In the genomic region with DNA sequence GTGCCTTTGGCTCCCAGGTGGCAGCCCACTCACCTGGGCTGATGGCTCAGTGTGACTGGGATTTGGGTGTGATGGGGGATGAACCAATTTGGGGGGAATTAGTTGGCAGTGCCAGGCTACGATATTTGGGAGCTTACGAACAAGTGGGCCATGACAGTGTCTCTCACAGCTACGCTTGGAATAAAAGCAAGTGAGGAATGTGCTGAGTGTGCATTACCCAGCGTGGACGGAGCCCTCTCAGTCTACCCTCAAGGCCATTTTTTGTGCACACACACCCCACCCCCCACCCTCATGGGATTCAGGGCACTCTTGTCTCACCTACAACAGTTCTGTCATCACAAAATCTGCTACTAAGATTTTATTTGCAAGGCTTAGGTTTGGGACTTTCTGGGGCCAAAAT, we compare ENCODE assay signal across 18 cellular contexts.
"Had no signal": no experiment of that assay in that cellular context is flagged by ENCODE, and none has a peak within 500 bp of the region (broad histone marks: within the 10 kb centered on the region; RNA-seq: fewer than 3 reads in every experiment).

No MANE protein-coding gene starts in this region.

- H3K4me3 ChIP-seq: gastrocnemius medialis, heart right ventricle, sigmoid colon, upper lobe of left lung had no signal

- H3K4me1 Mint-ChIP-seq: activated naive CD8-positive, alpha-beta T cell treated with anti-CD3 and anti-CD28 coated beads, Interleukin-2, amount 10 ng/mL, durations not matched to agents 7 days and 5 days had no signal

- H3K4me1 ChIP-seq: gastrocnemius medialis, upper lobe of left lung had no signal

- H3K27ac ChIP-seq: gastrocnemius medialis, heart right ventricle, sigmoid colon, upper lobe of left lung had no signal

- H3K9me3 ChIP-seq: gastrocnemius medialis, heart right ventricle, sigmoid colon, upper lobe of left lung had no signal

- FAIRE-seq: colon, kidney had no signal

- H3K4me3 Mint-ChIP-seq: activated naive CD8-positive, alpha-beta T cell treated with anti-CD3 and anti-CD28 coated beads, Interleukin-2, amount 10 ng/mL, durations not matched to agents 7 days and 5 days; stimulated activated naive B cell treated with anti-CD40 and anti-IgM and Interleukin-4, amounts not matched to agents 10 μg/mL and 1 μg/mL and 100 μg/mL, for 72 hours had no signal

- ATAC-seq: gastrocnemius medialis; heart right ventricle; left ventricle myocardium superior; stimulated activated naive B cell treated with anti-CD40 and anti-IgM and Interleukin-4, amounts not matched to agents 10 μg/mL and 1 μg/mL and 100 μg/mL, for 72 hours had no signal

- DNase-seq: activated CD4-positive, alpha-beta T cell treated with anti-CD3 and anti-CD28 coated beads, Interleukin-2, amount 50 U/mL, for 4 hours; activated CD4-positive, CD25-positive, alpha-beta regulatory T cell treated with anti-CD3 and anti-CD28 coated beads, Interleukin-2, amount 50 U/mL, for 72 hours; activated naive CD8-positive, alpha-beta T cell treated with anti-CD3 and anti-CD28 coated beads, Interleukin-2, amount 10 ng/mL, durations not matched to agents 7 days and 5 days; activated T-cell treated with anti-CD3 and anti-CD28 coated beads, Interleukin-2, amount 50 U/mL, for 48 hours; aorta; gastrocnemius medialis; heart right ventricle; kidney; left ventricle myocardium superior; midbrain; naive B cell; nucleus accumbens; sigmoid colon; stimulated activated CD4-positive, alpha-beta T cell treated with anti-CD3 and anti-CD28 coated beads, Interleukin-2, amount 100 ng/mL, for 24 hours; stimulated activated naive B cell treated with anti-CD40 and anti-IgM and Interleukin-4, amounts not matched to agents 10 μg/mL and 1 μg/mL and 100 μg/mL, for 72 hours; T-helper 9 cell; upper lobe of left lung had no signal

- H3K36me3 Mint-ChIP-seq: naive B cell; stimulated activated naive B cell treated with anti-CD40 and anti-IgM and Interleukin-4, amounts not matched to agents 10 μg/mL and 1 μg/mL and 100 μg/mL, for 72 hours had no signal

- H3K36me3 ChIP-seq: gastrocnemius medialis, heart right ventricle, sigmoid colon, upper lobe of left lung had no signal

- H3K27ac Mint-ChIP-seq: activated naive CD8-positive, alpha-beta T cell treated with anti-CD3 and anti-CD28 coated beads, Interleukin-2, amount 10 ng/mL, durations not matched to agents 7 days and 5 days; stimulated activated naive B cell treated with anti-CD40 and anti-IgM and Interleukin-4, amounts not matched to agents 10 μg/mL and 1 μg/mL and 100 μg/mL, for 72 hours had no signal

- H3K27me3 Mint-ChIP-seq: activated naive CD8-positive, alpha-beta T cell treated with anti-CD3 and anti-CD28 coated beads, Interleukin-2, amount 10 ng/mL, durations not matched to agents 7 days and 5 days; naive B cell; stimulated activated naive B cell treated with anti-CD40 and anti-IgM and Interleukin-4, amounts not matched to agents 10 μg/mL and 1 μg/mL and 100 μg/mL, for 72 hours had no signal

- H3K27me3 ChIP-seq: gastrocnemius medialis, heart right ventricle, sigmoid colon, upper lobe of left lung had no signal
